2 cellular contexts compared by ENCODE assay signal in the genomic region with DNA sequence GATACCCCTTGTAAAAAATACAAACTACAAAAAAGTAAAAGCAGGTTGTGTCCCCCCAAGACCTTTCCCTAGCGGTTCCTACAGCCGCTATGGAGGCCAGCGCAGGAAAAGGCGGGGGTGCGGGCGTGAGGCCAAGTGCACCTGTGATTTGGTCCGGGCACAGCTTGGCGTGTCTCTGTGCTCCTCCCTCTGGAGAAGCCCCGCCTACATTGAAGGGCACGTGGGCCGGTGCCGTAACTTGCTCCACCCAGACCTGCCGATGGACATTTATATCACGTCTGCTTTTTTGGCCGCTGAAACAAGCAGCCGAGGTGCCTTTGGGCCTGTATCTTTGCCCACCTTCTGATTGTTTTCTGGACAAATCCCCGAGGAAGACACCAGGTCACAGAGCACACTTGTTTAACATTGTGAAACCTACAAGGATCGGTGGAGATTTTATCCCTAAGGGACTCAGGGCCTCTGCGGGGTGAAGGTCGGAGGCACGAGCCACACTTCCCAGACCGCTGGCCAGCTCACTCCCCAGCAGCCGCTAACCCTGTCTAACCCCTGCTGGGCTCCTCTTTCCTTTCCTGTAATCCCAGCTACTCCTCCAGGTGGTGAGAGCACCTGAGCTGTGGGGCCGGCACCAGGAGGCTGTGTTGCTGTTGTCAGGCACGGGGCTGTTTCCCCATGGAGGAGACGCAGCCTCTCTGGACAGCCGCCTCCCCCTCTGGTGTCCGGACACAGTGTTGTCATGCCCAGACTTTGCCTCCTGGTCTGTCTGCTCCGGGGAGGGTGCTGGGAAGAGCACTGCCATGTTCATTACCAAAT.
A peak's percentile ranks its signal among the peaks of the same experiment; 100 is the strongest.
TF ChIP-seq lines count a peak whose summit lies in the region.

No MANE protein-coding gene starts in this region.

TF ChIP-seq in K562, 482 proteins besides CTCF, POLR2A, EP300 and RAD21 (continued from another document and continues in another):
- TF ChIP-seq ZNF274 (IDR thresholded peaks at IDR 0.05; ENCODE audit: borderline replicate concordance, low read depth, low read length): no peak
- no peak for TF ChIP-seq BCOR (IDR thresholded peaks at IDR 0.05)
- TF ChIP-seq, protein P1, sequence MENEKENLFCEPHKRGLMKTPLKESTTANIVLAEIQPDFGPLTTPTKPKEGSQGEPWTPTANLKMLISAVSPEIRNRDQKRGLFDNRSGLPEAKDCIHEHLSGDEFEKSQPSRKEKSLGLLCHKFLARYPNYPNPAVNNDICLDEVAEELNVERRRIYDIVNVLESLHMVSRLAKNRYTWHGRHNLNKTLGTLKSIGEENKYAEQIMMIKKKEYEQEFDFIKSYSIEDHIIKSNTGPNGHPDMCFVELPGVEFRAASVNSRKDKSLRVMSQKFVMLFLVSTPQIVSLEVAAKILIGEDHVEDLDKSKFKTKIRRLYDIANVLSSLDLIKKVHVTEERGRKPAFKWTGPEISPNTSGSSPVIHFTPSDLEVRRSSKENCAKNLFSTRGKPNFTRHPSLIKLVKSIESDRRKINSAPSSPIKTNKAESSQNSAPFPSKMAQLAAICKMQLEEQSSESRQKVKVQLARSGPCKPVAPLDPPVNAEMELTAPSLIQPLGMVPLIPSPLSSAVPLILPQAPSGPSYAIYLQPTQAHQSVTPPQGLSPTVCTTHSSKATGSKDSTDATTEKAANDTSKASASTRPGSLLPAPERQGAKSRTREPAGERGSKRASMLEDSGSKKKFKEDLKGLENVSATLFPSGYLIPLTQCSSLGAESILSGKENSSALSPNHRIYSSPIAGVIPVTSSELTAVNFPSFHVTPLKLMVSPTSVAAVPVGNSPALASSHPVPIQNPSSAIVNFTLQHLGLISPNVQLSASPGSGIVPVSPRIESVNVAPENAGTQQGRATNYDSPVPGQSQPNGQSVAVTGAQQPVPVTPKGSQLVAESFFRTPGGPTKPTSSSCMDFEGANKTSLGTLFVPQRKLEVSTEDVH (IDR thresholded peaks at IDR 0.05; ENCODE audit: low read depth, partially characterized antibody): no peak
- no peak for TF ChIP-seq MTA2 (IDR thresholded peaks at IDR 0.05; ENCODE audit: low read depth)
- no peak; the same call in 1 of the 2 replicates for TF ChIP-seq GABPA (tag; conservative IDR thresholded peaks at IDR 0.05; ENCODE audit: low read depth)
- TF ChIP-seq MYNN (IDR thresholded peaks at IDR 0.05): no peak
- no peak for TF ChIP-seq MYNN (CRISPR knock-in tag; IDR thresholded peaks at IDR 0.05)
- TF ChIP-seq ZNF143 (CRISPR knock-in tag; IDR thresholded peaks at IDR 0.05): no peak
- TF ChIP-seq, protein P2, sequence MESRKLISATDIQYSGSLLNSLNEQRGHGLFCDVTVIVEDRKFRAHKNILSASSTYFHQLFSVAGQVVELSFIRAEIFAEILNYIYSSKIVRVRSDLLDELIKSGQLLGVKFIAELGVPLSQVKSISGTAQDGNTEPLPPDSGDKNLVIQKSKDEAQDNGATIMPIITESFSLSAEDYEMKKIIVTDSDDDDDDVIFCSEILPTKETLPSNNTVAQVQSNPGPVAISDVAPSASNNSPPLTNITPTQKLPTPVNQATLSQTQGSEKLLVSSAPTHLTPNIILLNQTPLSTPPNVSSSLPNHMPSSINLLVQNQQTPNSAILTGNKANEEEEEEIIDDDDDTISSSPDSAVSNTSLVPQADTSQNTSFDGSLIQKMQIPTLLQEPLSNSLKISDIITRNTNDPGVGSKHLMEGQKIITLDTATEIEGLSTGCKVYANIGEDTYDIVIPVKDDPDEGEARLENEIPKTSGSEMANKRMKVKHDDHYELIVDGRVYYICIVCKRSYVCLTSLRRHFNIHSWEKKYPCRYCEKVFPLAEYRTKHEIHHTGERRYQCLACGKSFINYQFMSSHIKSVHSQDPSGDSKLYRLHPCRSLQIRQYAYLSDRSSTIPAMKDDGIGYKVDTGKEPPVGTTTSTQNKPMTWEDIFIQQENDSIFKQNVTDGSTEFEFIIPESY (CRISPR knock-in tag; IDR thresholded peaks at IDR 0.05): 0 out of 2 replicates have a peak, but pooled peaks have one; percentile 23
- no peak for TF ChIP-seq RBM15 (IDR thresholded peaks at IDR 0.05; ENCODE audit: insufficient read depth, low read length)
- TF ChIP-seq TAL1 (IDR thresholded peaks at IDR 0.05): no peak
- TF ChIP-seq EGR1 (conservative IDR thresholded peaks at IDR 0.05): no peak
- TF ChIP-seq, protein P3, sequence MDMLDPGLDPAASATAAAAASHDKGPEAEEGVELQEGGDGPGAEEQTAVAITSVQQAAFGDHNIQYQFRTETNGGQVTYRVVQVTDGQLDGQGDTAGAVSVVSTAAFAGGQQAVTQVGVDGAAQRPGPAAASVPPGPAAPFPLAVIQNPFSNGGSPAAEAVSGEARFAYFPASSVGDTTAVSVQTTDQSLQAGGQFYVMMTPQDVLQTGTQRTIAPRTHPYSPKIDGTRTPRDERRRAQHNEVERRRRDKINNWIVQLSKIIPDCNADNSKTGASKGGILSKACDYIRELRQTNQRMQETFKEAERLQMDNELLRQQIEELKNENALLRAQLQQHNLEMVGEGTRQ (CRISPR knock-in tag; IDR thresholded peaks at IDR 0.05): peak; percentile 79
- TF ChIP-seq, protein P4, sequence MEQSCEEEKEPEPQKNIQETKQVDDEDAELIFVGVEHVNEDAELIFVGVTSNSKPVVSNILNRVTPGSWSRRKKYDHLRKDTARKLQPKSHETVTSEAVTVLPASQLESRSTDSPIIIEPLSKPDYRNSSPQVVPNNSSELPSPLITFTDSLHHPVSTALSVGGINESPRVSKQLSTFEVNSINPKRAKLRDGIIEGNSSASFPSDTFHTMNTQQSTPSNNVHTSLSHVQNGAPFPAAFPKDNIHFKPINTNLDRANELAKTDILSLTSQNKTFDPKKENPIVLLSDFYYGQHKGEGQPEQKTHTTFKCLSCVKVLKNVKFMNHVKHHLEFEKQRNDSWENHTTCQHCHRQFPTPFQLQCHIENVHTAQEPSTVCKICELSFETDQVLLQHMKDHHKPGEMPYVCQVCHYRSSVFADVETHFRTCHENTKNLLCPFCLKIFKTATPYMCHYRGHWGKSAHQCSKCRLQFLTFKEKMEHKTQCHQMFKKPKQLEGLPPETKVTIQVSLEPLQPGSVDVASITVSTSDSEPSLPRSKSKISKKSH (CRISPR knock-in tag; IDR thresholded peaks at IDR 0.05): no peak
- peak; percentile 55 for TF ChIP-seq MEIS2 (IDR thresholded peaks at IDR 0.05; ENCODE audit: partially characterized antibody)
- peak; percentile 76; the same call in 1 of the 2 replicates for TF ChIP-seq L3MBTL2 (IDR thresholded peaks at IDR 0.05)
- no peak for TF ChIP-seq MCM5 (IDR thresholded peaks at IDR 0.05; ENCODE audit: low read depth)
- TF ChIP-seq, protein P5, sequence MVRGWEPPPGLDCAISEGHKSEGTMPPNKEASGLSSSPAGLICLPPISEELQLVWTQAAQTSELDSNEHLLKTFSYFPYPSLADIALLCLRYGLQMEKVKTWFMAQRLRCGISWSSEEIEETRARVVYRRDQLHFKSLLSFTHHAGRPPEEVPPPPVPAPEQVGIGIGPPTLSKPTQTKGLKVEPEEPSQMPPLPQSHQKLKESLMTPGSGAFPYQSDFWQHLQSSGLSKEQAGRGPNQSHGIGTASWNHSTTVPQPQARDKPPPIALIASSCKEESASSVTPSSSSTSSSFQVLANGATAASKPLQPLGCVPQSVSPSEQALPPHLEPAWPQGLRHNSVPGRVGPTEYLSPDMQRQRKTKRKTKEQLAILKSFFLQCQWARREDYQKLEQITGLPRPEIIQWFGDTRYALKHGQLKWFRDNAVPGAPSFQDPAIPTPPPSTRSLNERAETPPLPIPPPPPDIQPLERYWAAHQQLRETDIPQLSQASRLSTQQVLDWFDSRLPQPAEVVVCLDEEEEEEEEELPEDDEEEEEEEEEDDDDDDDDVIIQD (CRISPR knock-in tag; IDR thresholded peaks at IDR 0.05): no peak
- no peak for TF ChIP-seq MCM3 (IDR thresholded peaks at IDR 0.05)
- TF ChIP-seq, protein P6, sequence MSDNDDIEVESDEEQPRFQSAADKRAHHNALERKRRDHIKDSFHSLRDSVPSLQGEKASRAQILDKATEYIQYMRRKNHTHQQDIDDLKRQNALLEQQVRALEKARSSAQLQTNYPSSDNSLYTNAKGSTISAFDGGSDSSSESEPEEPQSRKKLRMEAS (CRISPR knock-in tag; IDR thresholded peaks at IDR 0.05): peak; percentile 56
- no peak for TF ChIP-seq ZBTB7A (IDR thresholded peaks at IDR 0.05; ENCODE audit: borderline replicate concordance, control insufficient read depth, low read depth, low read length)

TF ChIP-seq in HepG2, 621 proteins besides CTCF, POLR2A, EP300 and RAD21 (continued from another document and continues in another):
- TF ChIP-seq ZNF607 (CRISPR knock-in tag; IDR thresholded peaks at IDR 0.05; ENCODE audit: borderline replicate concordance): 0 out of 2 replicates have a peak, but pooled peaks have one; percentile 28
- 0 out of 2 replicates have a peak, but pooled peaks have one; percentile 40 for TF ChIP-seq HOXA3 (CRISPR knock-in tag; IDR thresholded peaks at IDR 0.05)
- peak; percentile 20; the same call in 1 of the 2 replicates for TF ChIP-seq PHF8 (CRISPR knock-in tag; IDR thresholded peaks at IDR 0.05)
- TF ChIP-seq ZNF260 (CRISPR knock-in tag; IDR thresholded peaks at IDR 0.05; ENCODE audit: borderline replicate concordance, low read depth): no peak
- TF ChIP-seq SOX6 (IDR thresholded peaks at IDR 0.05): no peak
- TF ChIP-seq SOX6 (CRISPR knock-in tag; IDR thresholded peaks at IDR 0.05): peak; percentile 40
- TF ChIP-seq, protein P7, sequence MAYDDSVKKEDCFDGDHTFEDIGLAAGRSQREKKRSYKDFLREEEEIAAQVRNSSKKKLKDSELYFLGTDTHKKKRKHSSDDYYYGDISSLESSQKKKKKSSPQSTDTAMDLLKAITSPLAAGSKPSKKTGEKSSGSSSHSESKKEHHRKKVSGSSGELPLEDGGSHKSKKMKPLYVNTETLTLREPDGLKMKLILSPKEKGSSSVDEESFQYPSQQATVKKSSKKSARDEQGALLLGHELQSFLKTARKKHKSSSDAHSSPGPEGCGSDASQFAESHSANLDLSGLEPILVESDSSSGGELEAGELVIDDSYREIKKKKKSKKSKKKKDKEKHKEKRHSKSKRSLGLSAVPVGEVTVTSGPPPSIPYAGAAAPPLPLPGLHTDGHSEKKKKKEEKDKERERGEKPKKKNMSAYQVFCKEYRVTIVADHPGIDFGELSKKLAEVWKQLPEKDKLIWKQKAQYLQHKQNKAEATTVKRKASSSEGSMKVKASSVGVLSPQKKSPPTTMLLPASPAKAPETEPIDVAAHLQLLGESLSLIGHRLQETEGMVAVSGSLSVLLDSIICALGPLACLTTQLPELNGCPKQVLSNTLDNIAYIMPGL (CRISPR knock-in tag; IDR thresholded peaks at IDR 0.05; ENCODE audit: borderline replicate concordance in 1 of 2, low read depth in 1 of 2): peak in 1 of 2 experiments; percentile 40; a peak in 1 of 4 replicates
- peak; percentile 13; the same call in 1 of the 2 replicates for TF ChIP-seq BCL6 (CRISPR knock-in tag; IDR thresholded peaks at IDR 0.05)
- no peak for TF ChIP-seq ZNF232 (CRISPR knock-in tag; IDR thresholded peaks at IDR 0.05; ENCODE audit: borderline replicate concordance)
- TF ChIP-seq ZNF263 (CRISPR knock-in tag; IDR thresholded peaks at IDR 0.05): peak; percentile 53; the same call in 1 of the 2 replicates
- peak; percentile 23; the same call in 1 of the 2 replicates for TF ChIP-seq ZNF788 (CRISPR knock-in tag; IDR thresholded peaks at IDR 0.05; ENCODE audit: borderline replicate concordance)
- TF ChIP-seq HDAC2 (CRISPR knock-in tag; IDR thresholded peaks at IDR 0.05): 0 out of 2 replicates have a peak, but pooled peaks have one; percentile 11
- TF ChIP-seq GFI1 (CRISPR knock-in tag; IDR thresholded peaks at IDR 0.05; ENCODE audit: borderline replicate concordance): no peak
- TF ChIP-seq, protein P8, sequence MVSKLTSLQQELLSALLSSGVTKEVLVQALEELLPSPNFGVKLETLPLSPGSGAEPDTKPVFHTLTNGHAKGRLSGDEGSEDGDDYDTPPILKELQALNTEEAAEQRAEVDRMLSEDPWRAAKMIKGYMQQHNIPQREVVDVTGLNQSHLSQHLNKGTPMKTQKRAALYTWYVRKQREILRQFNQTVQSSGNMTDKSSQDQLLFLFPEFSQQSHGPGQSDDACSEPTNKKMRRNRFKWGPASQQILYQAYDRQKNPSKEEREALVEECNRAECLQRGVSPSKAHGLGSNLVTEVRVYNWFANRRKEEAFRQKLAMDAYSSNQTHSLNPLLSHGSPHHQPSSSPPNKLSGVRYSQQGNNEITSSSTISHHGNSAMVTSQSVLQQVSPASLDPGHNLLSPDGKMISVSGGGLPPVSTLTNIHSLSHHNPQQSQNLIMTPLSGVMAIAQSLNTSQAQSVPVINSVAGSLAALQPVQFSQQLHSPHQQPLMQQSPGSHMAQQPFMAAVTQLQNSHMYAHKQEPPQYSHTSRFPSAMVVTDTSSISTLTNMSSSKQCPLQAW (CRISPR knock-in tag; IDR thresholded peaks at IDR 0.05): 0 out of 2 replicates have a peak, but pooled peaks have one; percentile 26
- TF ChIP-seq, protein P9, sequence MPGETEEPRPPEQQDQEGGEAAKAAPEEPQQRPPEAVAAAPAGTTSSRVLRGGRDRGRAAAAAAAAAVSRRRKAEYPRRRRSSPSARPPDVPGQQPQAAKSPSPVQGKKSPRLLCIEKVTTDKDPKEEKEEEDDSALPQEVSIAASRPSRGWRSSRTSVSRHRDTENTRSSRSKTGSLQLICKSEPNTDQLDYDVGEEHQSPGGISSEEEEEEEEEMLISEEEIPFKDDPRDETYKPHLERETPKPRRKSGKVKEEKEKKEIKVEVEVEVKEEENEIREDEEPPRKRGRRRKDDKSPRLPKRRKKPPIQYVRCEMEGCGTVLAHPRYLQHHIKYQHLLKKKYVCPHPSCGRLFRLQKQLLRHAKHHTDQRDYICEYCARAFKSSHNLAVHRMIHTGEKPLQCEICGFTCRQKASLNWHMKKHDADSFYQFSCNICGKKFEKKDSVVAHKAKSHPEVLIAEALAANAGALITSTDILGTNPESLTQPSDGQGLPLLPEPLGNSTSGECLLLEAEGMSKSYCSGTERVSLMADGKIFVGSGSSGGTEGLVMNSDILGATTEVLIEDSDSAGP (CRISPR knock-in tag; IDR thresholded peaks at IDR 0.05; ENCODE audit: borderline replicate concordance): 0 out of 2 replicates have a peak, but pooled peaks have one; percentile 48
- no peak for TF ChIP-seq DNMT3B (CRISPR knock-in tag; conservative IDR thresholded peaks at IDR 0.05)
- TF ChIP-seq MED1 (CRISPR knock-in tag; IDR thresholded peaks at IDR 0.05): peak; percentile 37
- TF ChIP-seq GATAD2A (CRISPR knock-in tag; IDR thresholded peaks at IDR 0.05): 0 out of 2 replicates have a peak, but pooled peaks have one; percentile 7
- TF ChIP-seq, protein P10, sequence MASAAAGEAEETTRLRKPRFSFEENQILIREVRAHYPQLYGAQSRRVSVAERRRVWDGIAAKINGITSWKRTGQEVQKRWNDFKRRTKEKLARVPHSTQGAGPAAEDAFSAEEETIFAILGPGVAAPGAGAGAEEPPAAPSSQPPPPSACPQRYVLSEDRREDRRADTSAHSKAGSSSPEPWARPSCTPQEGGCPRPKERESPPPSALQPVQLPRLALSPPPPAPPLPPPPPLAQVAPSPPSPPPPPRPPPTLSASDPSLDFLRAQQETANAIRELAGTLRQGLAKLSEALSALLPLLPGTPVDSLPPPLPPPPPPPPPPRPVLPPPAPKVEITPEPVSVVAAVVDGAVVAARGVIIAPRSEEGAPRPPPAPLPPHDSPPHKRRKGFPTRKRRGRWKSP (CRISPR knock-in tag; IDR thresholded peaks at IDR 0.05): peak; percentile 66; the same call in 1 of the 2 replicates
